In genomic region chr5:52658266-52658665, GRCh38 we compare ENCODE assay signal across 14 cellular contexts.
DNase-seq lines count a peak whose midpoint lies in the region; TF ChIP-seq lines count a peak whose summit lies in the region.
"Had no signal": no experiment of that assay in that cellular context is flagged by ENCODE, and none has a peak within 500 bp of the region (broad histone marks: within the 10 kb centered on the region; RNA-seq: fewer than 3 reads in every experiment).

No MANE protein-coding gene starts in this region.

- H3K27me3 ChIP-seq in ACC112 (ENCODE audit: insufficient read depth, low read length) (peaks cover 29% of the 10 kb centered on the region), Loucy (ENCODE audit: insufficient read depth, low read length, poor library complexity, severe bottlenecking) (no peaks in the 10 kb centered on the region), smooth muscle cell (ENCODE audit: low read depth) (no peaks in the 10 kb centered on the region)

- no peaks in the 10 kb centered on the region for H3F3A ChIP-seq in Loucy (ENCODE audit: low read depth)
- peaks cover 8% of the 10 kb centered on the region for H3F3A ChIP-seq in smooth muscle cell (ENCODE audit: low read depth)

- H3K9me2 ChIP-seq in Loucy (replicated peaks; ENCODE audit: low read depth, low read length) = no peaks in the 10 kb centered on the region

- H3K4me3 ChIP-seq in ACC112 (ENCODE audit: low read depth, low read length) (no peak overlapping the region), Loucy (ENCODE audit: low read length, poor library complexity, severe bottlenecking) (no peak overlapping the region), smooth muscle cell (no peak overlapping the region)
- H3K4me3 ChIP-seq: HAP-1 had no signal

- H3K4me2 ChIP-seq in Loucy (ENCODE audit: low read depth, low read length, poor library complexity, severe bottlenecking) (no peak overlapping the region), smooth muscle cell (no peak overlapping the region)

- H3K79me2 ChIP-seq in ACC112 (ENCODE audit: control insufficient read depth, insufficient read depth, low read length, unreplicated experiment) (no peaks in the 10 kb centered on the region), Loucy (ENCODE audit: insufficient read depth, low read length) (no peaks in the 10 kb centered on the region), smooth muscle cell (ENCODE audit: low read depth) (no peaks in the 10 kb centered on the region)

- H3K4me1 ChIP-seq in ACC112 (ENCODE audit: control insufficient read depth, insufficient read depth, low read length, unreplicated experiment) = no peaks in the 10 kb centered on the region
- peaks cover 6% of the 10 kb centered on the region for H3K4me1 ChIP-seq in Loucy (ENCODE audit: insufficient read depth, low read length, poor library complexity, severe bottlenecking)
- peaks cover 12% of the 10 kb centered on the region for H3K4me1 ChIP-seq in smooth muscle cell (ENCODE audit: low read depth)
- H3K4me1 ChIP-seq: Caco-2, HAP-1 had no signal

- H4K20me1 ChIP-seq in Loucy (ENCODE audit: insufficient read depth, low read length, poor library complexity, severe bottlenecking) (no peaks in the 10 kb centered on the region), smooth muscle cell (ENCODE audit: low read depth) (no peaks in the 10 kb centered on the region)

- no peak for TF ChIP-seq CTCF in Loucy (conservative IDR thresholded peaks at IDR 0.05; ENCODE audit: low read length)
- no peak for TF ChIP-seq CTCF in smooth muscle cell (IDR thresholded peaks at IDR 0.05; ENCODE audit: borderline replicate concordance, insufficient read depth, poor library complexity, severe bottlenecking)

- H3K9ac ChIP-seq in Loucy (ENCODE audit: low read depth, low read length, poor library complexity, severe bottlenecking) (no peak overlapping the region), smooth muscle cell (ENCODE audit: low read depth) (no peak overlapping the region)

- H2AFZ ChIP-seq in ACC112 (ENCODE audit: low read length, unreplicated experiment) (peak overlapping the region; percentile 17), Loucy (ENCODE audit: low read length) (0 out of 2 replicates have a peak overlapping the region, but pooled peaks have one; percentile 5), smooth muscle cell (ENCODE audit: low read depth) (peak overlapping the region; percentile 45)

- DNase-seq in amniotic epithelial cell (ENCODE audit: low read depth) (peak; percentile 61), smooth muscle cell (lab: John Stamatoyannopoulos, UW; ENCODE audit: unreplicated experiment) (no peak), head of caudate nucleus (no peak), GM19238 (ENCODE audit: insufficient read length, low spot score) (no peak)
- no peak for DNase-seq in activated CD4-positive, CD25-positive, alpha-beta regulatory T cell (lab: John Stamatoyannopoulos, UW)
- DNase-seq: 8988T; C1 segment of cervical spinal cord; Caco-2; CD4-positive, alpha-beta T cell; GDM1 had no signal

- H3K27ac ChIP-seq in ACC112 (ENCODE audit: low read depth, low read length) = no peak overlapping the region
- H3K27ac ChIP-seq in smooth muscle cell (ENCODE audit: low read depth) = no peak overlapping the region
- H3K27ac ChIP-seq: HL-60 had no signal

- H3K9me3 ChIP-seq in Loucy (ENCODE audit: insufficient read depth, low read depth, low read length) = no peaks in the 10 kb centered on the region
- no peaks in the 10 kb centered on the region for H3K9me3 ChIP-seq in smooth muscle cell (replicated peaks; ENCODE audit: low read depth)
- H3K9me3 ChIP-seq: Caco-2, HAP-1 had no signal

- H3K36me3 ChIP-seq in ACC112 (ENCODE audit: insufficient read depth, low read length) (no peaks in the 10 kb centered on the region), Loucy (ENCODE audit: insufficient read depth, low read length) (no peaks in the 10 kb centered on the region), smooth muscle cell (ENCODE audit: low read depth) (no peaks in the 10 kb centered on the region)
- H3K36me3 ChIP-seq: HAP-1 had no signal

- intact Hi-C loops in head of caudate nucleus (cut with DNase I) = loop anchor here (5.0 kb wide), 1 partner anchor 1701 kb away; no protein-coding TSS in a partner anchor

- WGBS in smooth muscle cell (ENCODE audit: low lambda C conversion rate) = 70% methylated on average over 2 of the region's 2 CpGs
